ENCODE assay signal across 8 cellular contexts in genomic region chr2:236180831-236181453, GRCh38. TPM values are rescaled to one million over a fixed set of nuclear protein-coding genes. Genes with fewer than 3 reads are reported as not detected.
A peak's percentile ranks its signal among the peaks of the same experiment; 100 is the strongest.
DNase-seq lines count a peak whose midpoint lies in the region; ATAC-seq and TF ChIP-seq lines count a peak whose summit lies in the region.

No MANE protein-coding gene starts in this region.

- H3K27ac ChIP-seq in neuronal stem cell (replicated peaks; ENCODE audit: low read length): no peak overlapping the region

- H4K91ac ChIP-seq in neuronal stem cell (ENCODE audit: low read depth, low read length, poor library complexity): no peak overlapping the region

- no peak overlapping the region for H2BK5ac ChIP-seq in neuronal stem cell (ENCODE audit: low read length)

- no peak for ATAC-seq in HG03025 (IDR thresholded peaks at IDR 0.05; ENCODE audit: low FRiP score, unreplicated experiment)

- H3K23ac ChIP-seq in neuronal stem cell (ENCODE audit: low read depth, low read length, poor library complexity): no peak overlapping the region

- H3K4me3 ChIP-seq in epithelial cell of proximal tubule (ENCODE audit: low read depth, low read length): no peak overlapping the region
- no peak overlapping the region for H3K4me3 ChIP-seq in neuronal stem cell (ENCODE audit: low read length in 2 of 2)

- TF ChIP-seq CTCF in epithelial cell of proximal tubule (conservative IDR thresholded peaks at IDR 0.05; ENCODE audit: low read depth, low read length): peak; percentile 79

- H3K4me1 ChIP-seq in neuronal stem cell (ENCODE audit: control insufficient read depth in 2 of 2, insufficient read depth in 1 of 2, low read depth in 1 of 2, low read length in 2 of 2): peaks cover 0 to 3% of the 10 kb centered on the region in 2 donors

- no peak overlapping the region for H4K8ac ChIP-seq in neuronal stem cell (ENCODE audit: low read depth, low read length)

- DNase-seq in activated naive CD4-positive, alpha-beta T cell treated with Interleukin-2 at 50 U/mL for 16 hours: peak; percentile 13
- DNase-seq in activated naive CD4-positive, alpha-beta T cell (lab: John Stamatoyannopoulos, UW): no peak
- peak; percentile 58 for DNase-seq in NCI-H146 (lab: John Stamatoyannopoulos, UW)
- DNase-seq in SW480 (ENCODE audit: low spot score): peak; percentile 56
- no peak for DNase-seq in epithelial cell of proximal tubule (ENCODE audit: low read depth)
- DNase-seq in neuronal stem cell (ENCODE audit: low spot score): peak; percentile 72
- DNase-seq in activated CD8-positive, alpha-beta memory T cell treated with anti-CD3 and anti-CD28 coated beads, Interleukin-2, amount 50 U/mL, for 4 hours: no peak

- no peak overlapping the region for H2BK12ac ChIP-seq in neuronal stem cell (ENCODE audit: low read length)

- H2AFZ ChIP-seq in neuronal stem cell (ENCODE audit: low read length): no peak overlapping the region

- WGBS in neuronal stem cell (ENCODE audit: extremely low coverage in 2 of 2, insufficient read length in 2 of 2, insufficient replicate concordance in 1 of 2), 2 donors: no CpG with 5 or more reads among the region's 9 CpGs

- no peak overlapping the region for H2BK120ac ChIP-seq in neuronal stem cell (ENCODE audit: low read depth, low read length)

- no peak overlapping the region for H3K4me2 ChIP-seq in neuronal stem cell (ENCODE audit: insufficient read depth, low read length, poor library complexity, severe bottlenecking)

- no peak overlapping the region for H2AK5ac ChIP-seq in neuronal stem cell (ENCODE audit: low read depth, low read length)

- H3K4ac ChIP-seq in neuronal stem cell (ENCODE audit: low read length): no peak overlapping the region

- H3K14ac ChIP-seq in neuronal stem cell (ENCODE audit: low read length): no peak overlapping the region

- H3K79me1 ChIP-seq in neuronal stem cell (ENCODE audit: low read depth, low read length): no peaks in the 10 kb centered on the region

- H3K9me3 ChIP-seq in neuronal stem cell (replicated peaks in 1 of 2; ENCODE audit: control insufficient read depth in 2 of 2, insufficient read depth in 1 of 2, low read depth in 1 of 2, low read length in 2 of 2): peaks cover 2 to 13% of the 10 kb centered on the region in 2 donors

- peaks cover 0 to 34% (median 3%) of the 10 kb centered on the region in 3 experiments for H3K27me3 ChIP-seq in neuronal stem cell (ENCODE audit: control insufficient read depth in 3 of 3, insufficient read depth in 3 of 3, low read depth in 1 of 3, low read length in 3 of 3)

- no peaks in the 10 kb centered on the region for H3K36me3 ChIP-seq in neuronal stem cell (replicated peaks in 1 of 2; ENCODE audit: control insufficient read depth in 2 of 2, insufficient read depth in 2 of 2, low read length in 2 of 2)

- no peak overlapping the region for H2BK15ac ChIP-seq in neuronal stem cell (ENCODE audit: low read length)

- H3K18ac ChIP-seq in neuronal stem cell (ENCODE audit: low read length): no peak overlapping the region

- no peak overlapping the region for H3K9ac ChIP-seq in neuronal stem cell (ENCODE audit: low read depth, low read length, poor library complexity)

RNA-seq across cellular contexts. Expression of gene GBX2, which starts 12.8 kb away (rescaled TPM):
- 3.3 and 4.8 TPM in 2 replicates for total RNA-seq in epithelial cell of proximal tubule
- polyA plus RNA-seq in neuronal stem cell (2013, experiment 1 of 2): 0.24 TPM
- polyA plus RNA-seq in neuronal stem cell (2013, experiment 2 of 2): 0.37 TPM

Comparison
In these comparisons a context has a peak if more than half of its experiments do, and no peak if none do; other contexts are left out.
1. DNase-seq: peak in activated naive CD4-positive, alpha-beta T cell treated with Interleukin-2 at 50 U/mL for 16 hours (single experiment), NCI-H146 (single experiment), SW480 (single experiment) and neuronal stem cell (single experiment); none in activated naive CD4-positive, alpha-beta T cell (0 of 4), epithelial cell of proximal tubule (single experiment) and activated CD8-positive, alpha-beta memory T cell treated with anti-CD3 and anti-CD28 coated beads, Interleukin-2, amount 50 U/mL, for 4 hours (single experiment).